18 cellular contexts compared by ENCODE assay signal in genomic region chr5:78486223-78486622, GRCh38.
"Had no signal": no experiment of that assay in that cellular context is flagged by ENCODE, and none has a peak within 500 bp of the region (broad histone marks: within the 10 kb centered on the region; RNA-seq: fewer than 3 reads in every experiment).

No MANE protein-coding gene starts in this region.

- H3K4me2 ChIP-seq: hepatocyte had no signal

- ATAC-seq: left colon; mucosa of descending colon; naive thymus-derived CD8-positive, alpha-beta T cell; stimulated activated memory B cell treated with anti-CD40 and anti-IgM and Interleukin-4, amounts not matched to agents 10 μg/mL and 1 μg/mL and 100 μg/mL, for 72 hours; upper lobe of right lung had no signal

- H3K4me1 ChIP-seq: colonic mucosa had no signal

- H3K27me3 ChIP-seq: colonic mucosa, esophagus squamous epithelium, hepatocyte, neutrophil, tibial artery, upper lobe of right lung, vagina had no signal

- H3K36me3 ChIP-seq: colonic mucosa, neutrophil had no signal

- DNase-seq: colonic mucosa; effector CD4-positive, alpha-beta T cell; endodermal cell; esophagus squamous epithelium; foreskin fibroblast; left colon; mucosa of descending colon; naive thymus-derived CD8-positive, alpha-beta T cell; stimulated activated CD4-positive, alpha-beta T cell treated with anti-CD3 and anti-CD28 coated beads, Interleukin-15, amount 100 ng/mL, for 24 hours; stimulated activated CD4-positive, alpha-beta T cell treated with anti-CD3 and anti-CD28 coated beads, Interleukin-1b, Interleukin-23, amount 100 ng/mL, for 48 hours; stimulated activated CD4-positive, alpha-beta T cell treated with anti-CD3 and anti-CD28 coated beads, Interleukin-4, amount 100 ng/mL, for 24 hours; tibial artery; upper lobe of right lung had no signal

- H2AFZ ChIP-seq: hepatocyte had no signal

- H3K27ac ChIP-seq: colonic mucosa, epithelial cell of prostate, esophagus squamous epithelium, hepatocyte, neutrophil, tibial artery, upper lobe of right lung, vagina had no signal

- H3K4me3 ChIP-seq: colonic mucosa, esophagus squamous epithelium, hepatocyte, mucosa of descending colon, tibial artery, upper lobe of right lung, vagina had no signal

- H3K9me3 ChIP-seq: colonic mucosa, esophagus squamous epithelium, mucosa of descending colon, neutrophil, tibial artery, upper lobe of right lung, vagina had no signal
